In genomic region chrX:152941328-152942111, GRCh38 we compare ENCODE assay signal across 8 cellular contexts. TPM values are rescaled to one million over a fixed set of nuclear protein-coding genes. Genes with fewer than 3 reads are reported as not detected.
DNase-seq lines count a peak whose midpoint lies in the region; TF ChIP-seq lines count a peak whose summit lies in the region.

No MANE protein-coding gene starts in this region.

- in situ Hi-C loops in HAP-1 (cut with MboI; ENCODE audit: low sequenced_read_pairs) = loop anchor here (10.0 to 25.0 kb wide), 2 partner anchors 1013 to 1396 kb away; no protein-coding TSS in a partner anchor

- H3K9me3 ChIP-seq in HAP-1 = no peaks in the 10 kb centered on the region
- H3K9me3 ChIP-seq in neural cell (ENCODE audit: low read length) = no peaks in the 10 kb centered on the region
- H3K9me3 ChIP-seq in stomach = no peaks in the 10 kb centered on the region

- TF ChIP-seq RAD21 in neural cell (conservative IDR thresholded peaks at IDR 0.05) = peak; percentile 92

- 0 to 34% (median 3%) methylated on average over 6 to 71 of the region's 71 CpGs for WGBS in stomach, 5 donors

- H3K4me3 ChIP-seq in HAP-1 = peak overlapping the region; percentile 51
- H3K4me3 ChIP-seq in fibroblast of villous mesenchyme (ENCODE audit: low read depth, low read length) = peak overlapping the region; percentile 68
- peak overlapping the region; percentile 70 for H3K4me3 ChIP-seq in neural cell (ENCODE audit: low read length)
- H3K4me3 ChIP-seq in stomach = peak overlapping the region; percentile 45 to 58 (median 50)

- TF ChIP-seq POLR2A in stomach (IDR thresholded peaks at IDR 0.05) = no peak

- H3K79me2 ChIP-seq in neural cell (replicated peaks; ENCODE audit: insufficient read depth, low read length) = no peaks in the 10 kb centered on the region

- DNase-seq in GF-D8 (lab: John Stamatoyannopoulos, UW) (peak; percentile 64), HAP-1 (ENCODE audit: low spot score in 2 of 2) (peak; percentile 93 to 96), M059J (ENCODE audit: low read depth) (peak; percentile 95), SHP77 (lab: John Stamatoyannopoulos, UW) (peak; percentile 75 to 77), activated gamma-delta T cell treated with Interleukin-2 at 50 U/mL for 16 hours (peak; percentile 86), fibroblast of villous mesenchyme (ENCODE audit: low read depth) (peak; percentile 90), stomach (peak; percentile 92)

- TF ChIP-seq CTCF in fibroblast of villous mesenchyme (IDR thresholded peaks at IDR 0.05; ENCODE audit: insufficient read depth, low read depth, low read length) (peak; percentile 49), neural cell (IDR thresholded peaks at IDR 0.05; ENCODE audit: poor library complexity, severe bottlenecking) (peak; percentile 93), stomach (IDR thresholded peaks at IDR 0.05) (peak in 5 of 7 experiments; percentile 67 to 91 (median 71))

- intact Hi-C loops in stomach (cut with DNase I; ENCODE audit: low total_unique reads) = no loop called here

- H3K9me2 ChIP-seq in neural cell (ENCODE audit: insufficient read depth, low read length) = no peaks in the 10 kb centered on the region

- no peaks in the 10 kb centered on the region for H3K27me3 ChIP-seq in HAP-1 (ENCODE audit: low read depth)
- H3K27me3 ChIP-seq in neural cell (ENCODE audit: insufficient read depth, low read depth, low read length) = no peaks in the 10 kb centered on the region
- H3K27me3 ChIP-seq in stomach = peaks cover 0 to 1% (median 0%) of the 10 kb centered on the region in 3 donors

- H3K4me2 ChIP-seq in neural cell (ENCODE audit: low read length) = peak overlapping the region; percentile 59

- H3K4me1 ChIP-seq in HAP-1 (peaks cover 12% of the 10 kb centered on the region), stomach (peaks cover 0 to 12% (median 0%) of the 10 kb centered on the region in 4 donors)

- no peaks in the 10 kb centered on the region for H3K36me3 ChIP-seq in HAP-1 (replicated peaks)
- H3K36me3 ChIP-seq in neural cell (ENCODE audit: insufficient read depth, low read length) = no peaks in the 10 kb centered on the region
- peaks cover 0 to 4% (median under 1%) of the 10 kb centered on the region in 4 donors for H3K36me3 ChIP-seq in stomach

- peak overlapping the region; percentile 73 for H2AFZ ChIP-seq in neural cell (ENCODE audit: low read depth, low read length)

- H4K20me1 ChIP-seq in neural cell (ENCODE audit: insufficient read depth) = no peaks in the 10 kb centered on the region

- H3K9ac ChIP-seq in neural cell (ENCODE audit: low read length) = peak overlapping the region; percentile 72

- H3K27ac ChIP-seq in neural cell (ENCODE audit: low read length) = peak overlapping the region; percentile 71
- peak overlapping the region; percentile 73 to 84 (median 80) for H3K27ac ChIP-seq in stomach

- no peaks in the 10 kb centered on the region for H3F3A ChIP-seq in neural cell (ENCODE audit: insufficient read depth, low read length, poor library complexity, severe bottlenecking)

- TF ChIP-seq EP300 in neural cell (conservative IDR thresholded peaks at IDR 0.05; ENCODE audit: poor library complexity, severe bottlenecking) (peak; percentile 54), stomach (IDR thresholded peaks at IDR 0.05) (no peak)

TF ChIP-seq in neural cell, 6 proteins besides CTCF, POLR2A, EP300 and RAD21:
- TF ChIP-seq MXI1 (conservative IDR thresholded peaks at IDR 0.05; ENCODE audit: poor library complexity, severe bottlenecking) (peak; percentile 19), EZH2 (IDR thresholded peaks at IDR 0.05; ENCODE audit: borderline replicate concordance, insufficient read depth, low read length, poor library complexity, severe bottlenecking) (no peak), POLR2AphosphoS5 (IDR thresholded peaks at IDR 0.05) (peak; percentile 82), REST (IDR thresholded peaks at IDR 0.05; ENCODE audit: borderline replicate concordance) (no peak), SMC3 (conservative IDR thresholded peaks at IDR 0.05; ENCODE audit: poor library complexity) (peak; percentile 83), TAF1 (IDR thresholded peaks at IDR 0.05; ENCODE audit: low read depth) (no peak)

RNA-seq across cellular contexts. Expression of gene ZNF185, which starts 43.7 kb away (rescaled TPM):
- 4.9 and 6.5 TPM in 2 replicates for total RNA-seq in M059J (2014; rRNA removed; shearing (Covaris generic))
- 2.9 and 3.9 TPM in 2 replicates for total RNA-seq in fibroblast of villous mesenchyme
- 2.8 and 3.8 TPM in 2 replicates for polyA plus RNA-seq in neural cell
- 1.9 and 2.2 TPM in 2 replicates for polyA minus RNA-seq in neural cell
- total RNA-seq in stomach = 1 to 10 TPM; 1.2 to 6.5 (median 4.5) TPM
- 10 to 100 TPM in 1 of 3 donors, 1 to 10 TPM in 2; 4.4 to 48.2 (median 4.6) TPM for polyA plus RNA-seq in stomach

RNA-seq across cellular contexts. Expression of gene PNMA5, which starts 52.4 kb away (rescaled TPM):
- total RNA-seq in M059J (2014; rRNA removed; shearing (Covaris generic)) = not detected in 2 replicates
- total RNA-seq in fibroblast of villous mesenchyme (0.64 TPM in 1 of 2 replicates, not detected in the other), stomach (not detected)
- polyA plus RNA-seq in neural cell (1.0 and 1.4 TPM in 2 replicates), stomach (under 1 TPM in 1 of 3 donors, not detected in 2; 0.05 TPM)
- polyA minus RNA-seq in neural cell = 1.2 and 1.3 TPM in 2 replicates

Comparison
In these comparisons a context has a peak if more than half of its experiments do, and no peak if none do; other contexts are left out.
1. Peak in every context shown above with its lines: DNase-seq, H3K4me3 ChIP-seq and H3K27ac ChIP-seq.